Comparison of ENCODE assay signal across 10 cellular contexts in the genomic region with DNA sequence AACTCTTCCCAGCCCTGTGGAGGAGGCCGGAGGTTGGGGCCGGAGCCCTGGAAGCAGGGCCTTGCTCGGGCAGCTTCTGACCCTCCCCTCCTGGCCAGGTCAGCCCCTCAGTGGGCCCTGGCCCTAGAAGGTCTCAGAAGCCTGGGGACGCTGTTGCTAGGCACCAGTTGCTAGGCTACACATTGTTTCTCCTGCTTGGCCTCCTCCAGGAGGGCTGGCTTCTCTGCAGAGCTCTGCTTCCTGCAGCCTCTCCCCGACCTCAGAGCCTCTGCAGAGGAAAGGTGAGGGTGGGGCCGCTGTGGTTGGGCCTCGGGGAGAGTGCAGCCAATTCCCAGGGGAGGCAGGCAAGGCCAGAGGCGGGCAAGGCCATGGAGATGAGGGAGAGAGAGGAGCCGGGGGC. TPM values are rescaled to one million over a fixed set of nuclear protein-coding genes. Genes with fewer than 3 reads are reported as not detected.
DNase-seq lines count a peak whose midpoint lies in the region; ATAC-seq and TF ChIP-seq lines count a peak whose summit lies in the region.
"Had no signal": no experiment of that assay in that cellular context is flagged by ENCODE, and none has a peak within 500 bp of the region (broad histone marks: within the 10 kb centered on the region; RNA-seq: fewer than 3 reads in every experiment).

No MANE protein-coding gene starts in this region.

- H2AK5ac ChIP-seq in mesenchymal stem cell (ENCODE audit: low read length, severe bottlenecking), result no peak overlapping the region

- 21% methylated on average over 8 of the region's 9 CpGs for WGBS in mesenchymal stem cell

- H2BK5ac ChIP-seq in mesenchymal stem cell (ENCODE audit: low read depth, low read length, poor library complexity, severe bottlenecking), result no peak overlapping the region

- H3K27me3 Mint-ChIP-seq in HFFc6 (ENCODE audit: insufficient read depth), result peaks cover 18% of the 10 kb centered on the region

- H3K79me1 ChIP-seq in mesenchymal stem cell (replicated peaks; ENCODE audit: low read length, poor library complexity, severe bottlenecking), result no peaks in the 10 kb centered on the region

- no peak overlapping the region for H3K14ac ChIP-seq in mesenchymal stem cell (ENCODE audit: low read length in 2 of 2)

- no peak overlapping the region for H3K18ac ChIP-seq in mesenchymal stem cell (ENCODE audit: low read depth in 1 of 2, low read length in 2 of 2)

- H2AFZ ChIP-seq in mesenchymal stem cell (ENCODE audit: low read depth, low read length), result no peak overlapping the region

- H3K27ac ChIP-seq in WERI-Rb-1 (no peak overlapping the region), mesenchymal stem cell (ENCODE audit: low read length, poor library complexity, severe bottlenecking) (no peak overlapping the region)
- H3K27ac ChIP-seq: esophagus squamous epithelium had no signal

- H3K23ac ChIP-seq in mesenchymal stem cell (ENCODE audit: low read length in 2 of 2), result no peak overlapping the region

- H3K4me1 Mint-ChIP-seq in HFFc6 (ENCODE audit: low read depth), result no peaks in the 10 kb centered on the region

- no peak overlapping the region for H2BK120ac ChIP-seq in mesenchymal stem cell (ENCODE audit: low read depth, low read length)

- no peak overlapping the region for H3K4me2 ChIP-seq in mesenchymal stem cell (ENCODE audit: low read length, poor library complexity, severe bottlenecking)

- H3K4me3 Mint-ChIP-seq in HFFc6, result no peak overlapping the region
- H3K4me3 Mint-ChIP-seq: T-helper 1 cell treated with Interleukin-12 subunit alpha and Interleukin-12 subunit beta and Interleukin-4 antibody, amounts not matched to agents 30 μg/mL and 1 μg/mL, for 36 hours had no signal

- H3K9me3 ChIP-seq in WERI-Rb-1 (ENCODE audit: severe bottlenecking) (no peaks in the 10 kb centered on the region), mesenchymal stem cell (ENCODE audit: control insufficient read depth, low read length) (no peaks in the 10 kb centered on the region)
- H3K9me3 ChIP-seq: esophagus squamous epithelium had no signal

- TF ChIP-seq CTCF in WERI-Rb-1 (IDR thresholded peaks at IDR 0.05; ENCODE audit: low read depth, low read length), result no peak
- TF ChIP-seq CTCF in HFFc6 (IDR thresholded peaks at IDR 0.05), result no peak

- H3K36me3 ChIP-seq in WERI-Rb-1 (no peaks in the 10 kb centered on the region), mesenchymal stem cell (ENCODE audit: control insufficient read depth in 1 of 2, insufficient read depth in 2 of 2, low read depth in 1 of 2, low read length in 2 of 2) (no peaks in the 10 kb centered on the region)
- H3K36me3 ChIP-seq: esophagus squamous epithelium had no signal

- H3K36me3 Mint-ChIP-seq in HFFc6 (ENCODE audit: low read depth), result no peaks in the 10 kb centered on the region

- H2BK15ac ChIP-seq in mesenchymal stem cell (ENCODE audit: low read depth, poor library complexity, severe bottlenecking), result no peak overlapping the region

- no peaks in the 10 kb centered on the region for H3K9me3 Mint-ChIP-seq in HFFc6
- H3K9me3 Mint-ChIP-seq: T-helper 1 cell treated with Interleukin-12 subunit alpha and Interleukin-12 subunit beta and Interleukin-4 antibody, amounts not matched to agents 30 μg/mL and 1 μg/mL, for 36 hours had no signal

- DNase-seq in EH (ENCODE audit: low read depth) (peak; percentile 20), NCI-H1436 treated with DMSO at 0.1 percent for 48 hours (lab: John Stamatoyannopoulos, UW) (peak; percentile 5), WERI-Rb-1 (peak; percentile 72), mesenchymal stem cell (peak; percentile 40), T1000 (lab: John Stamatoyannopoulos, UW) (no peak), HFFc6 (no peak)
- DNase-seq: esophagus squamous epithelium had no signal

- no peak overlapping the region for H4K8ac ChIP-seq in mesenchymal stem cell (ENCODE audit: low read length)

- H3K4me1 ChIP-seq in mesenchymal stem cell (ENCODE audit: control insufficient read depth, insufficient read depth, low read depth, low read length), result peaks cover 2% of the 10 kb centered on the region

- H3K27ac Mint-ChIP-seq in HFFc6, result no peak overlapping the region
- H3K27ac Mint-ChIP-seq: T-helper 1 cell treated with Interleukin-12 subunit alpha and Interleukin-12 subunit beta and Interleukin-4 antibody, amounts not matched to agents 30 μg/mL and 1 μg/mL, for 36 hours had no signal

- no peak overlapping the region for H4K91ac ChIP-seq in mesenchymal stem cell (ENCODE audit: low read length)

- ATAC-seq in GM21737 (IDR thresholded peaks at IDR 0.05; ENCODE audit: unreplicated experiment), result no peak
- no peak for ATAC-seq in GM18868 (IDR thresholded peaks at IDR 0.05; ENCODE audit: unreplicated experiment)

- H3K27me3 ChIP-seq in WERI-Rb-1 (ENCODE audit: insufficient read depth, low read depth, severe bottlenecking) (no peaks in the 10 kb centered on the region), mesenchymal stem cell (ENCODE audit: control insufficient read depth in 1 of 2, insufficient read depth in 1 of 2, low read length in 2 of 2) (peaks cover 55 to 60% of the 10 kb centered on the region in 2 experiments)

- no peak overlapping the region for H3K4ac ChIP-seq in mesenchymal stem cell (ENCODE audit: low read depth in 1 of 2, low read length in 2 of 2)

- no peak overlapping the region for H3K4me3 ChIP-seq in WERI-Rb-1 (ENCODE audit: low read depth, low read length)
- no peak overlapping the region for H3K4me3 ChIP-seq in mesenchymal stem cell (ENCODE audit: insufficient read depth in 1 of 2, low read depth in 1 of 2, low read length in 2 of 2)
- H3K4me3 ChIP-seq: esophagus squamous epithelium had no signal

- H2BK12ac ChIP-seq in mesenchymal stem cell (ENCODE audit: low read length in 2 of 2), result no peak overlapping the region

- no peak overlapping the region for H3K9ac ChIP-seq in mesenchymal stem cell (ENCODE audit: low read length)

RNA-seq across cellular contexts. Expression of a gene that starts 27.6 kb away (rescaled TPM):
- polyA plus RNA-seq in mesenchymal stem cell (2013, experiment 1 of 2), result not detected
- 0.03 TPM for polyA plus RNA-seq in mesenchymal stem cell (2013, experiment 2 of 2)
- not detected for total RNA-seq in HFFc6 (2021; fragmentation: NEBNext Ultra II Directional; extraction: Animal tissue kit (Norgen Biotek cat#: 25700))

RNA-seq across cellular contexts. Expression of a gene that starts 51.0 kb away (rescaled TPM):
- polyA plus RNA-seq in mesenchymal stem cell (2013, experiment 1 of 2), result 25.6 TPM
- 27.2 TPM for polyA plus RNA-seq in mesenchymal stem cell (2013, experiment 2 of 2)
- 10 to 100 TPM; 33.9 to 43.0 (median 38.3) TPM for total RNA-seq in HFFc6 (2021; fragmentation: NEBNext Ultra II Directional; extraction: Animal tissue kit (Norgen Biotek cat#: 25700))

RNA-seq across cellular contexts. Expression of a gene that starts 51.2 kb away (rescaled TPM):
- 69.8 TPM for polyA plus RNA-seq in mesenchymal stem cell (2013, experiment 1 of 2)
- 62.6 TPM for polyA plus RNA-seq in mesenchymal stem cell (2013, experiment 2 of 2)
- total RNA-seq in HFFc6 (2021; fragmentation: NEBNext Ultra II Directional; extraction: Animal tissue kit (Norgen Biotek cat#: 25700)), result 10 to 100 TPM; 56.9 to 72.4 (median 64.8) TPM

Comparison
In these comparisons a context has a peak if more than half of its experiments do, and no peak if none do; other contexts are left out.
1. DNase-seq: peak in EH (single experiment), NCI-H1436 treated with DMSO at 0.1 percent for 48 hours (single experiment), WERI-Rb-1 (single experiment) and mesenchymal stem cell (single experiment); none in T1000 (single experiment) and HFFc6 (single experiment).